In the genomic region with DNA sequence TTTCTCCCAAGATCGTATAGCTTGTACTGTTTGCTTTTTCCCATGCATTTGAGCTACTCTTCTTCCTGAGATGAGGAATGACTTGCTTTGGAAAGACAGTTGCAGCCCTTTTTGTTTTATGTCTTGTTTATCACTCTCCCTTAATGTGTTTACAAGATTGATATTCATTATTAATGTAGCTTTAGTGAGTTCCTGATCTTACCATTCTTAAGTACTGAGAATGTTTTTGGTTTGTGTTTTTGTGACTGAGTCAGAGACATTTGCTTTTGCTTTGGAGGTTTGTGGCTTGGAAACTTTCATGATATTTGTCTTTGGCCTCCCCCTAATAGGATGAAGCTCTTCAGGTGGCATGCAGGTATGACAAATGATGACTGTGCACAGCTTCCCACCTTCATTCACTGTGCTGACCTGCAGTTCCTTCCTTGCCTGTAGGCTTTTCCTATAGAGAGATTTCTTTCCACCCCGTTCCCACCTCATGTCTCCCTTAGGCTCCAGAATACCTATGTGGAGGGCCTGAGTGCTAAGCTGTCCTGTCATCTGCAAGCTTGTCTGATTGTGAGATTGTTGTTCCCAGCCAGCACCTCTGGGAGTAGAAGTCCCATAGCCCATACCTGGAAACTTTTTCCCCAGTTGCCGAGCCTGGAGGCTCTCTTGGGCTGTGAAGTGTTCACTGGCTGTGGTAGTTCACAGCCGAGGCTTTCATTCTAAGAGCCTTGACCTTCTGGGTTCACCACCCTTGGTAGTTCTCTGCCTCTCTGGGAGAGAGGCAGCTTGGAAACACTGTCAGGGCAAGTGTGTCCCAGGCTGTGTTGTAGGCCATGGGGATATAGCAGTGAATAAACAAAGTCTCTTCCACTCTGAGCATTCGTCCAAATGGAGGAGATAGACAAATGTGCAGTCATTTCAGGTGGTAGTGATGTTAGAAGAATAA, we compare ENCODE assay signal across 1 cellular context.
TF ChIP-seq lines count a peak whose summit lies in the region.

No MANE protein-coding gene starts in this region.

TF ChIP-seq in WTC11, 78 proteins besides CTCF, POLR2A, EP300 and RAD21 (continued from another document):
- TF ChIP-seq, protein P1, sequence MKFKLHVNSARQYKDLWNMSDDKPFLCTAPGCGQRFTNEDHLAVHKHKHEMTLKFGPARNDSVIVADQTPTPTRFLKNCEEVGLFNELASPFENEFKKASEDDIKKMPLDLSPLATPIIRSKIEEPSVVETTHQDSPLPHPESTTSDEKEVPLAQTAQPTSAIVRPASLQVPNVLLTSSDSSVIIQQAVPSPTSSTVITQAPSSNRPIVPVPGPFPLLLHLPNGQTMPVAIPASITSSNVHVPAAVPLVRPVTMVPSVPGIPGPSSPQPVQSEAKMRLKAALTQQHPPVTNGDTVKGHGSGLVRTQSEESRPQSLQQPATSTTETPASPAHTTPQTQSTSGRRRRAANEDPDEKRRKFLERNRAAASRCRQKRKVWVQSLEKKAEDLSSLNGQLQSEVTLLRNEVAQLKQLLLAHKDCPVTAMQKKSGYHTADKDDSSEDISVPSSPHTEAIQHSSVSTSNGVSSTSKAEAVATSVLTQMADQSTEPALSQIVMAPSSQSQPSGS (CRISPR knock-in tag; IDR thresholded peaks at IDR 0.05; ENCODE audit: borderline replicate concordance, low read depth), result no peak
- TF ChIP-seq EMX1 (CRISPR knock-in tag; IDR thresholded peaks at IDR 0.05), result no peak
- TF ChIP-seq JAZF1 (CRISPR knock-in tag; IDR thresholded peaks at IDR 0.05), result no peak
